Comparison of ENCODE assay signal across 8 cellular contexts in the genomic region with DNA sequence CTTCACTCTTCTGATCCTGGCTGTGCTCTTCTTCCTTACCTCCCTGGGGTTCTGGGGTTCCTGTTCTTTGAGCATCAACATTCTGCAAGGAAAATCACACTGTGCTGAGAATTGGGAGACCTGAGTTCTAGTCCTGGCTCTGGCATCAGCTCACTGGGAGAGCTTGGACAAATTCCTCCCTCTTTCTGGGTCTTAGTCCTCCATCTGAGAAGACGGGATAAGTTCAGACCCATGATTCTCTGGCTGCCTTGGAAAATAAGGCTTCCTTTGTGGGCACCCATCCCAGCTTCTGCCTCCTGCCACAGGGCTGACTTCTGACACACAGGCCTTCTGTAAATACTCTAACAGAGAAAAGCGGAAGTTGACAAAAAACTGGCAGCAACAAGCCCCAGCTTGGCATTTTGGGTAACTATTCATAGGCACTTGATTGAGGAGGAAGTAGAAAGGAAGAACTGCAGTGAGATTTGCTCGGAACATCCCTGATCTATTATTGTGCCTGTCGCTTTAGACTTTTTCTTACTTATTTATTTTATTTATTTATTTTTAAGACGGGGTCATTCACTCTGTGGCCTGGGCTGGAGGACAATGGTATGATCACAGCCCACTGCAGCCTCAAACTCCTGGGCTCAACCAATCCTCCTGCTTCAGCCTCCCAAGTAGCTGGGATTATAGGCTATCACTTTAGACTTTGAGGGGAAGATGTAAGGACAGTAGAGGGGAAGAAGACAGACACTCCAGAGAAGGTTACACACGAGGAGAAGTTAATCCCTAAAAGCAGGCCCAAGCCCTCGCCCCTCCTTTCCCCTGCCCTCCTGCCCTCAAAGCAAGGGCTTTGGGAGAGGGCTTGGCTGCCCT. TPM values are rescaled to one million over a fixed set of nuclear protein-coding genes. Genes with fewer than 3 reads are reported as not detected.
A peak's percentile ranks its signal among the peaks of the same experiment; 100 is the strongest.
DNase-seq lines count a peak whose midpoint lies in the region; ATAC-seq and TF ChIP-seq lines count a peak whose summit lies in the region.

No MANE protein-coding gene starts in this region.

- CTCF ChIA-PET in CD8-positive, alpha-beta T cell (lab: Charles Lee), result interaction anchor here (0.6 to 12.5 kb wide), 6 partner anchors 9 to 43 kb away, joined by 3 to 196 read pairs (median 6); no protein-coding TSS in a partner anchor

- no peaks in the 10 kb centered on the region for H3K36me3 ChIP-seq in CD8-positive, alpha-beta T cell (ENCODE audit: insufficient read depth, low read length)

- peak; percentile 88 for ATAC-seq in CD8-positive, alpha-beta T cell
- peak; percentile 34 for ATAC-seq in GM19468 (IDR thresholded peaks at IDR 0.05; ENCODE audit: extremely low read depth, unreplicated experiment)
- ATAC-seq in activated T-cell treated with anti-CD3 and anti-CD28 coated beads, Interleukin-2, amount 50 U/mL, for 72 hours (replicated peaks in 1 of 2), result peak; percentile 71

- peak overlapping the region; percentile 78 for H3K4me3 Mint-ChIP-seq in CD8-positive, alpha-beta T cell
- H3K4me3 Mint-ChIP-seq in activated T-cell treated with anti-CD3 and anti-CD28 coated beads, Interleukin-2, amount 50 U/mL, for 72 hours, result peak overlapping the region; percentile 80 to 88

- H3K27ac Mint-ChIP-seq in CD8-positive, alpha-beta T cell, result peak overlapping the region; percentile 93
- H3K27ac Mint-ChIP-seq in activated T-cell treated with anti-CD3 and anti-CD28 coated beads, Interleukin-2, amount 50 U/mL, for 72 hours, result peak overlapping the region; percentile 94

- no peaks in the 10 kb centered on the region for H3K27me3 ChIP-seq in CD8-positive, alpha-beta T cell (ENCODE audit: insufficient read depth, low read length)

- no peak for TF ChIP-seq CTCF in CD8-positive, alpha-beta T cell (IDR thresholded peaks at IDR 0.05)

- peaks cover 6% of the 10 kb centered on the region for H3K36me3 Mint-ChIP-seq in CD8-positive, alpha-beta T cell
- peaks cover 2 to 3% of the 10 kb centered on the region in 2 donors for H3K36me3 Mint-ChIP-seq in activated T-cell treated with anti-CD3 and anti-CD28 coated beads, Interleukin-2, amount 50 U/mL, for 72 hours (ENCODE audit: insufficient read depth in 2 of 2)

- intact Hi-C loops in CD8-positive, alpha-beta T cell (cut with DNase I, micrococcal nuclease), result loop anchor here (1.0 to 2.0 kb wide), 4 partner anchors 8 to 30 kb away; partner anchors contain the start of gene PCBP1 (in 1 of the 2)

- peak in 6 of 7 experiments; percentile 40 to 70 (median 54) for DNase-seq in CD8-positive, alpha-beta T cell
- DNase-seq in NAMALWA (ENCODE audit: low spot score) (peak; percentile 92), germinal center (ENCODE audit: low spot score) (peak; percentile 79), pons (ENCODE audit: low spot score) (peak; percentile 99), NCI-H1417 (lab: John Stamatoyannopoulos, UW) (no peak), SHP77 treated with DMSO at 0.1 percent for 48 hours (lab: John Stamatoyannopoulos, UW) (no peak)
- DNase-seq in activated T-cell treated with anti-CD3 and anti-CD28 coated beads, Interleukin-2, amount 50 U/mL, for 72 hours, result peak; percentile 41 to 61

- no peaks in the 10 kb centered on the region for H3K9me3 ChIP-seq in CD8-positive, alpha-beta T cell (ENCODE audit: low read length)

- H3K9me3 Mint-ChIP-seq in CD8-positive, alpha-beta T cell, result no peaks in the 10 kb centered on the region
- H3K9me3 Mint-ChIP-seq in activated T-cell treated with anti-CD3 and anti-CD28 coated beads, Interleukin-2, amount 50 U/mL, for 72 hours, result peaks cover 0 to 2% of the 10 kb centered on the region in 2 donors

- peaks cover 40% of the 10 kb centered on the region for H3K4me1 ChIP-seq in CD8-positive, alpha-beta T cell (ENCODE audit: insufficient read depth, low read length)

- H3K27ac ChIP-seq in CD8-positive, alpha-beta T cell (ENCODE audit: low read depth, low read length), result peak overlapping the region; percentile 59

- peaks cover 48% of the 10 kb centered on the region for H3K4me1 Mint-ChIP-seq in CD8-positive, alpha-beta T cell (ENCODE audit: low read depth)
- peaks cover 77% of the 10 kb centered on the region for H3K4me1 Mint-ChIP-seq in activated T-cell treated with anti-CD3 and anti-CD28 coated beads, Interleukin-2, amount 50 U/mL, for 72 hours (ENCODE audit: low read depth)

- peak overlapping the region; percentile 56 for H3K4me3 ChIP-seq in CD8-positive, alpha-beta T cell (ENCODE audit: low read depth, low read length)

- POLR2A ChIA-PET in CD8-positive, alpha-beta T cell (lab: Charles Lee), result interaction anchor here (1.0 to 18.5 kb wide), 8 partner anchors 9 to 181 kb away, joined by 3 to 495 read pairs (median 18); partner anchors contain the start of genes MXD1 and PCBP1

- H3K27me3 Mint-ChIP-seq in CD8-positive, alpha-beta T cell (ENCODE audit: low read depth), result no peaks in the 10 kb centered on the region
- H3K27me3 Mint-ChIP-seq in activated T-cell treated with anti-CD3 and anti-CD28 coated beads, Interleukin-2, amount 50 U/mL, for 72 hours (ENCODE audit: low read depth), result no peaks in the 10 kb centered on the region

RNA-seq across cellular contexts. Expression of gene PCBP1, which starts 7.9 kb away (rescaled TPM):
- 100 to 1,000 TPM; 239 to 255 TPM for total RNA-seq in CD8-positive, alpha-beta T cell
- 100 to 1,000 TPM; 270 to 291 TPM for total RNA-seq in activated T-cell treated with anti-CD3 and anti-CD28 coated beads, Interleukin-2, amount 50 U/mL, for 72 hours

Comparison
In these comparisons a context has a peak if more than half of its experiments do, and no peak if none do; other contexts are left out.
1. ATAC-seq: peak in every context shown above with its lines; median percentile 88 in CD8-positive, alpha-beta T cell; 71 in activated T-cell treated with anti-CD3 and anti-CD28 coated beads, Interleukin-2, amount 50 U/mL, for 72 hours; 34 in GM19468.
2. DNase-seq: peak in CD8-positive, alpha-beta T cell (6 of 7), NAMALWA (single experiment), activated T-cell treated with anti-CD3 and anti-CD28 coated beads, Interleukin-2, amount 50 U/mL, for 72 hours (2 of 2), germinal center (single experiment) and pons (single experiment); none in NCI-H1417 (0 of 3) and SHP77 treated with DMSO at 0.1 percent for 48 hours (single experiment).